1 cellular context compared by ENCODE assay signal in genomic region chr2:131077966-131078365, GRCh38.
TF ChIP-seq lines count a peak whose summit lies in the region.

No MANE protein-coding gene starts in this region.

TF ChIP-seq in HepG2, 621 proteins besides CTCF, POLR2A, EP300 and RAD21:
- TF ChIP-seq RBM22 (optimal IDR thresholded peaks at IDR 0.05; ENCODE audit: low read length): peak; percentile 21
- no peak for TF ChIP-seq ZNF674 (CRISPR knock-in tag; IDR thresholded peaks at IDR 0.05; ENCODE audit: low read depth)
- TF ChIP-seq, protein P1, sequence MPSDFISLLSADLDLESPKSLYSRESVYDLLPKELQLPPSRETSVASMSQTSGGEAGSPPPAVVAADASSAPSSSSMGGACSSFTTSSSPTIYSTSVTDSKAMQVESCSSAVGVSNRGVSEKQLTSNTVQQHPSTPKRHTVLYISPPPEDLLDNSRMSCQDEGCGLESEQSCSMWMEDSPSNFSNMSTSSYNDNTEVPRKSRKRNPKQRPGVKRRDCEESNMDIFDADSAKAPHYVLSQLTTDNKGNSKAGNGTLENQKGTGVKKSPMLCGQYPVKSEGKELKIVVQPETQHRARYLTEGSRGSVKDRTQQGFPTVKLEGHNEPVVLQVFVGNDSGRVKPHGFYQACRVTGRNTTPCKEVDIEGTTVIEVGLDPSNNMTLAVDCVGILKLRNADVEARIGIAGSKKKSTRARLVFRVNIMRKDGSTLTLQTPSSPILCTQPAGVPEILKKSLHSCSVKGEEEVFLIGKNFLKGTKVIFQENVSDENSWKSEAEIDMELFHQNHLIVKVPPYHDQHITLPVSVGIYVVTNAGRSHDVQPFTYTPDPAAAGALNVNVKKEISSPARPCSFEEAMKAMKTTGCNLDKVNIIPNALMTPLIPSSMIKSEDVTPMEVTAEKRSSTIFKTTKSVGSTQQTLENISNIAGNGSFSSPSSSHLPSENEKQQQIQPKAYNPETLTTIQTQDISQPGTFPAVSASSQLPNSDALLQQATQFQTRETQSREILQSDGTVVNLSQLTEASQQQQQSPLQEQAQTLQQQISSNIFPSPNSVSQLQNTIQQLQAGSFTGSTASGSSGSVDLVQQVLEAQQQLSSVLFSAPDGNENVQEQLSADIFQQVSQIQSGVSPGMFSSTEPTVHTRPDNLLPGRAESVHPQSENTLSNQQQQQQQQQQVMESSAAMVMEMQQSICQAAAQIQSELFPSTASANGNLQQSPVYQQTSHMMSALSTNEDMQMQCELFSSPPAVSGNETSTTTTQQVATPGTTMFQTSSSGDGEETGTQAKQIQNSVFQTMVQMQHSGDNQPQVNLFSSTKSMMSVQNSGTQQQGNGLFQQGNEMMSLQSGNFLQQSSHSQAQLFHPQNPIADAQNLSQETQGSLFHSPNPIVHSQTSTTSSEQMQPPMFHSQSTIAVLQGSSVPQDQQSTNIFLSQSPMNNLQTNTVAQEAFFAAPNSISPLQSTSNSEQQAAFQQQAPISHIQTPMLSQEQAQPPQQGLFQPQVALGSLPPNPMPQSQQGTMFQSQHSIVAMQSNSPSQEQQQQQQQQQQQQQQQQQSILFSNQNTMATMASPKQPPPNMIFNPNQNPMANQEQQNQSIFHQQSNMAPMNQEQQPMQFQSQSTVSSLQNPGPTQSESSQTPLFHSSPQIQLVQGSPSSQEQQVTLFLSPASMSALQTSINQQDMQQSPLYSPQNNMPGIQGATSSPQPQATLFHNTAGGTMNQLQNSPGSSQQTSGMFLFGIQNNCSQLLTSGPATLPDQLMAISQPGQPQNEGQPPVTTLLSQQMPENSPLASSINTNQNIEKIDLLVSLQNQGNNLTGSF (CRISPR knock-in tag; IDR thresholded peaks at IDR 0.05): no peak
- TF ChIP-seq, protein P2, sequence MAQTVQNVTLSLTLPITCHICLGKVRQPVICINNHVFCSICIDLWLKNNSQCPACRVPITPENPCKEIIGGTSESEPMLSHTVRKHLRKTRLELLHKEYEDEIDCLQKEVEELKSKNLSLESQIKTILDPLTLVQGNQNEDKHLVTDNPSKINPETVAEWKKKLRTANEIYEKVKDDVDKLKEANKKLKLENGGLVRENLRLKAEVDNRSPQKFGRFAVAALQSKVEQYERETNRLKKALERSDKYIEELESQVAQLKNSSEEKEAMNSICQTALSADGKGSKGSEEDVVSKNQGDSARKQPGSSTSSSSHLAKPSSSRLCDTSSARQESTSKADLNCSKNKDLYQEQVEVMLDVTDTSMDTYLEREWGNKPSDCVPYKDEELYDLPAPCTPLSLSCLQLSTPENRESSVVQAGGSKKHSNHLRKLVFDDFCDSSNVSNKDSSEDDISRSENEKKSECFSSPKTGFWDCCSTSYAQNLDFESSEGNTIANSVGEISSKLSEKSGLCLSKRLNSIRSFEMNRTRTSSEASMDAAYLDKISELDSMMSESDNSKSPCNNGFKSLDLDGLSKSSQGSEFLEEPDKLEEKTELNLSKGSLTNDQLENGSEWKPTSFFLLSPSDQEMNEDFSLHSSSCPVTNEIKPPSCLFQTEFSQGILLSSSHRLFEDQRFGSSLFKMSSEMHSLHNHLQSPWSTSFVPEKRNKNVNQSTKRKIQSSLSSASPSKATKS (CRISPR knock-in tag; IDR thresholded peaks at IDR 0.05): no peak
- no peak for TF ChIP-seq PPARG (CRISPR knock-in tag; conservative IDR thresholded peaks at IDR 0.05)
- no peak for TF ChIP-seq NFE2L2 (IDR thresholded peaks at IDR 0.05; ENCODE audit: low read length)
